ENCODE assay signal across 1 cellular context in the genomic region with DNA sequence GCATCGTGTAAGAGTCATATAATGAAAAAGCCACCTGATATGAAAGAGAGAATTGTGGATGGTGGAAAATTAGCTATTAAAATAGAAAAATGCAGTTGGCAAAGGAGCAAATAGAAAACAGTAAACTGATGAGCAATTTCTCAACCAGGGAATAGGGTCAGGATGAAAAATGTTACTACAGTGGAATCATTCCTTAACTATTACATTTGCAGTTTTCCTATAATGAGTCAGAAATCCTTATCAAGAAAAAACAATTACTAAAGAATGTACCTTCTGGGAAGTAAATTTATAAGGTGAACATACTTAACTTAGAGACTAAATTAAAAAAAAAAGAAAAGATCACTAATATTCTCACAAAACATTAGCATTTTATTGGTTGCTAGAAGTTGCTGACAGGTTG.
TF ChIP-seq lines count a peak whose summit lies in the region.

No MANE protein-coding gene starts in this region.

TF ChIP-seq in endothelial cell of umbilical vein, 7 proteins besides CTCF, POLR2A, EP300 and RAD21 (continued from another document):
- TF ChIP-seq FOS (IDR thresholded peaks at IDR 0.05; ENCODE audit: borderline replicate concordance, insufficient read depth, low read length): peak; percentile 52
- TF ChIP-seq POLR2AphosphoS5 (IDR thresholded peaks at IDR 0.05; ENCODE audit: insufficient read depth, low read depth, low read length): no peak
- TF ChIP-seq GATA2 (IDR thresholded peaks at IDR 0.05; ENCODE audit: insufficient read depth, insufficient read length, low read depth, low read length): no peak
- no peak for TF ChIP-seq EZH2 (IDR thresholded peaks at IDR 0.05; ENCODE audit: borderline replicate concordance, low read depth, low read length, severe bottlenecking)
- TF ChIP-seq MAX (IDR thresholded peaks at IDR 0.05; ENCODE audit: insufficient read depth, insufficient read length): no peak
- TF ChIP-seq JUN (IDR thresholded peaks at IDR 0.05; ENCODE audit: borderline replicate concordance, insufficient read depth, insufficient read length, low read depth): peak; percentile 28
